In genomic region chr11:65468874-65469333, GRCh38 we compare ENCODE assay signal across 9 cellular contexts. TPM values are rescaled to one million over a fixed set of nuclear protein-coding genes. Genes with fewer than 3 reads are reported as not detected.
DNase-seq lines count a peak whose midpoint lies in the region; ATAC-seq and TF ChIP-seq lines count a peak whose summit lies in the region.
"Had no signal": no experiment of that assay in that cellular context is flagged by ENCODE, and none has a peak within 500 bp of the region (broad histone marks: within the 10 kb centered on the region; RNA-seq: fewer than 3 reads in every experiment).

No MANE protein-coding gene starts in this region.

- no peak for TF ChIP-seq POLR2A in tibial nerve (IDR thresholded peaks at IDR 0.05)

- H3K9me3 ChIP-seq in Panc1 (ENCODE audit: control insufficient read depth, insufficient read depth, low read depth, low read length): no peaks in the 10 kb centered on the region
- no peaks in the 10 kb centered on the region for H3K9me3 ChIP-seq in tibial nerve

- no peaks in the 10 kb centered on the region for H3K27me3 ChIP-seq in Panc1 (ENCODE audit: control insufficient read depth, insufficient read depth, low read length)
- no peaks in the 10 kb centered on the region for H3K27me3 ChIP-seq in tibial nerve

- H3K4me3 ChIP-seq in Panc1 (ENCODE audit: low read depth in 2 of 2, low read length in 2 of 2) (no peak overlapping the region), astrocyte of the cerebellum (ENCODE audit: low read depth, low read length) (no peak overlapping the region), tibial nerve (no peak overlapping the region)
- H3K4me3 ChIP-seq: SK-N-MC had no signal

- H3K36me3 ChIP-seq in Panc1 (ENCODE audit: control insufficient read depth, insufficient read depth, low read length) (no peaks in the 10 kb centered on the region), tibial nerve (no peaks in the 10 kb centered on the region)

- WGBS in tibial nerve, 2 donors: 9 to 26% methylated on average over 3 of the region's 3 CpGs

- ATAC-seq in HG03108 (IDR thresholded peaks at IDR 0.05; ENCODE audit: unreplicated experiment): peak; percentile 42
- peak; percentile 40; the same call in 1 of the 2 replicates for ATAC-seq in Panc1
- ATAC-seq in left colon: peak; percentile 70
- no peak for ATAC-seq in HG02763 (IDR thresholded peaks at IDR 0.05; ENCODE audit: unreplicated experiment)
- no peak for ATAC-seq in GM18870 (IDR thresholded peaks at IDR 0.05; ENCODE audit: unreplicated experiment)

- CTCF ChIA-PET in Panc1 (lab: Charles Lee): interaction anchor here (0.5 to 1.1 kb wide), 5 partner anchors 14 to 125 kb away, joined by 3 to 5 read pairs (median 4); no protein-coding TSS in a partner anchor

- H3K27ac ChIP-seq in Panc1 (ENCODE audit: low read length): peak overlapping the region; percentile 62
- H3K27ac ChIP-seq in tibial nerve: peak overlapping the region in 2 of 4 donors; percentile 11 to 22
- H3K27ac ChIP-seq: SK-N-MC had no signal

- no TSS peak for BruUV-seq in Panc1 (replicated peaks; lab: Mats Ljungman, UMichigan)

- in situ Hi-C loops in Panc1 (cut with HindIII; ENCODE audit: low pct_unique_long_range_greater_than_20kb, low sequenced_read_pairs): no loop called here
- in situ Hi-C loops in astrocyte of the cerebellum (cut with HindIII; ENCODE audit: low sequenced_read_pairs): no loop called here

- TF ChIP-seq CTCF in Panc1 (IDR thresholded peaks at IDR 0.05): peak; percentile 88
- TF ChIP-seq CTCF in astrocyte of the cerebellum (IDR thresholded peaks at IDR 0.05; ENCODE audit: low read depth, low read length, missing control alignments): peak; percentile 35
- TF ChIP-seq CTCF in tibial nerve (IDR thresholded peaks at IDR 0.05): peak; percentile 26 to 54 (median 33)

- DNase-seq in DMS153 treated with DMSO at 0.1 percent for 48 hours (lab: John Stamatoyannopoulos, UW; ENCODE audit: unreplicated experiment) (peak; percentile 73), Panc1 (ENCODE audit: low read depth, low spot score) (no peak), astrocyte of the cerebellum (ENCODE audit: low read depth) (no peak), left colon (peak; percentile 93 to 95), tibial nerve (ENCODE audit: low spot score in 2 of 2) (peak in 1 of 2 donors; percentile 44)

- H3K4me1 ChIP-seq in Panc1 (ENCODE audit: control insufficient read depth, insufficient read depth, low read length) (peaks cover 49% of the 10 kb centered on the region), tibial nerve (peaks cover 0 to 42% (median 10%) of the 10 kb centered on the region in 4 donors)

- POLR2A ChIA-PET in Panc1 (lab: Charles Lee): interaction anchor here (0.9 to 14.1 kb wide), 5 partner anchors 10 to 46 kb away, joined by 3 to 818 read pairs (median 9); partner anchors contain the start of genes MALAT1 and NEAT1

- TF ChIP-seq EP300 in tibial nerve (IDR thresholded peaks at IDR 0.05): no peak

- intact Hi-C loops in Panc1 (cut with micrococcal nuclease; ENCODE audit: unreplicated experiment): no loop called here
- intact Hi-C loops in left colon (cut with DNase I, micrococcal nuclease): no loop called here

RNA-seq across cellular contexts. Expression of gene MALAT1, which starts 29.9 kb away (rescaled TPM):
- total RNA-seq in Panc1 (2021; ENCODE audit: unreplicated experiment) (13,645 TPM), left colon (1,000 to 10,000 TPM; 7,483 to 9,013 TPM), tibial nerve (over 10,000 TPM; 20,649 to 23,532 (median 22,230) TPM)
- 690 TPM for polyA plus RNA-seq in Panc1 (2012; ENCODE audit: insufficient read length)

RNA-seq across cellular contexts. Expression of gene NEAT1, which starts 46.3 kb away (rescaled TPM):
- total RNA-seq in Panc1 (2021; ENCODE audit: unreplicated experiment) (731 TPM), left colon (1,000 to 10,000 TPM in 1 of 2 donors, 100 to 1,000 TPM in 1; 818 to 1,135 TPM), tibial nerve (100 to 1,000 TPM; 427 to 571 (median 461) TPM)
- 190 TPM for polyA plus RNA-seq in Panc1 (2012; ENCODE audit: insufficient read length)

RNA-seq across cellular contexts. Expression of gene SCYL1, which starts 56.0 kb away (rescaled TPM):
- 117 TPM for total RNA-seq in Panc1 (2021; ENCODE audit: unreplicated experiment)
- polyA plus RNA-seq in Panc1 (2012; ENCODE audit: insufficient read length): 172 TPM
- 10 to 100 TPM; 58.4 to 70.8 TPM for total RNA-seq in left colon
- total RNA-seq in tibial nerve: 100 to 1,000 TPM; 109 to 128 (median 112) TPM

Comparison
In these comparisons a context has a peak if more than half of its experiments do, and no peak if none do; other contexts are left out.
1. DNase-seq: peak in DMS153 treated with DMSO at 0.1 percent for 48 hours (single experiment) and left colon (2 of 2); none in Panc1 (single experiment) and astrocyte of the cerebellum (single experiment).
2. ATAC-seq: peak in HG03108 (single experiment), Panc1 (single experiment) and left colon (single experiment); none in HG02763 (single experiment) and GM18870 (single experiment).
3. CTCF ChIP-seq: peak in every context shown above with its lines; median percentile 88 in Panc1; 35 in astrocyte of the cerebellum; 33 in tibial nerve.